10 cellular contexts compared by ENCODE assay signal in genomic region chr3:185900228-185900627, GRCh38. TPM values are rescaled to one million over a fixed set of nuclear protein-coding genes. Genes with fewer than 3 reads are reported as not detected.
DNase-seq lines count a peak whose midpoint lies in the region; ATAC-seq and TF ChIP-seq lines count a peak whose summit lies in the region.
"Had no signal": no experiment of that assay in that cellular context is flagged by ENCODE, and none has a peak within 500 bp of the region (broad histone marks: within the 10 kb centered on the region; RNA-seq: fewer than 3 reads in every experiment).

No MANE protein-coding gene starts in this region.

- no peak for TF ChIP-seq CTCF in osteoblast (IDR thresholded peaks at IDR 0.05; ENCODE audit: extremely low read depth, low read depth, low read length)

- H3K27ac ChIP-seq in osteoblast (ENCODE audit: low read depth, low read length) = no peak overlapping the region
- H3K27ac ChIP-seq: heart right ventricle had no signal

- H2AFZ ChIP-seq in osteoblast (ENCODE audit: low read length) = no peak overlapping the region

- H4K20me1 ChIP-seq in osteoblast (ENCODE audit: insufficient read depth, low read length) = no peaks in the 10 kb centered on the region

- H3K9me3 ChIP-seq in osteoblast (ENCODE audit: low read depth, low read length) = no peaks in the 10 kb centered on the region

- peaks cover 4% of the 10 kb centered on the region for H3K4me1 ChIP-seq in osteoblast (ENCODE audit: insufficient read depth, low read length)

- DNase-seq in GM03348 (ENCODE audit: low spot score) = peak; percentile 91
- peak; percentile 12 for DNase-seq in OCI-M1 (lab: John Stamatoyannopoulos, UW)
- DNase-seq in epidermal melanocyte (ENCODE audit: insufficient read length, low spot score) = peak; percentile 49
- peak; percentile 95 for DNase-seq in osteoblast (ENCODE audit: insufficient read length, low spot score, missing footprints)
- DNase-seq in GF-D8 (lab: John Stamatoyannopoulos, UW) = no peak
- DNase-seq in central memory CD4-positive, alpha-beta T cell = no peak
- DNase-seq in putamen (ENCODE audit: low spot score) = no peak
- DNase-seq: heart right ventricle, NCI-H1417 had no signal

- no peaks in the 10 kb centered on the region for H3K27me3 ChIP-seq in osteoblast (ENCODE audit: insufficient read depth, low read length)
- H3K27me3 ChIP-seq: heart right ventricle had no signal

- no peaks in the 10 kb centered on the region for H3K36me3 ChIP-seq in osteoblast (ENCODE audit: insufficient read depth, low read length)
- H3K36me3 ChIP-seq: heart right ventricle had no signal

- no peak overlapping the region for H3K4me3 ChIP-seq in osteoblast (ENCODE audit: insufficient read depth, low read length)
- H3K4me3 ChIP-seq: heart right ventricle had no signal

- H3K79me2 ChIP-seq in osteoblast (ENCODE audit: insufficient read depth, low read length) = no peaks in the 10 kb centered on the region

- no peak overlapping the region for H3K4me2 ChIP-seq in osteoblast (ENCODE audit: insufficient read depth, low read length)

- ATAC-seq in HG02885 (IDR thresholded peaks at IDR 0.05; ENCODE audit: poor library complexity, unreplicated experiment) = no peak

RNA-seq across cellular contexts. Expression of gene TRA2B, which starts 37.6 kb away (rescaled TPM):
- 95.2 and 111 TPM in 2 replicates for total RNA-seq in osteoblast

Comparison
In these comparisons a context has a peak if more than half of its experiments do, and no peak if none do; other contexts are left out.
1. DNase-seq: peak in GM03348 (single experiment), OCI-M1 (single experiment), epidermal melanocyte (single experiment) and osteoblast (single experiment); none in GF-D8 (single experiment), central memory CD4-positive, alpha-beta T cell (single experiment) and putamen (single experiment).